Comparison of ENCODE assay signal across 10 cellular contexts in the genomic region with DNA sequence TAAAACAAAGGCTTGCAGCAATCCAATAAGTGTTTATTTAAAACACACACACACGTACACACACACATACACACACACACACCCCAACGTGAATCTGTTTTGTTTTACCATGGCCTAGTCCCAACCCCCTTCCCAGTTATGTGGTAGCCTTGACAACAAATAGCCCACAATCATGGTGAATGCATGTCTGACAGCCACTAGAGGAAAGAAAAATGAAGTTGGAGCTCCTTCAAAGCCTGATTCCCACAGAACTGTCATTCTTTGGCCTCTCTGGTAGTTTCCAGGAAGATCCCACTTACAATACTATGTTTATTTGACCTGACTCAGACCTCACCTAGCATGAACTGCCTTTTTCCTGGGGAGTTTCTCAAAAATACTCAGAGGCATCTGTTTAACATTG.
A peak's percentile ranks its signal among the peaks of the same experiment; 100 is the strongest.
DNase-seq lines count a peak whose midpoint lies in the region; ATAC-seq, FAIRE-seq and TF ChIP-seq lines count a peak whose summit lies in the region.
"Had no signal": no experiment of that assay in that cellular context is flagged by ENCODE, and none has a peak within 500 bp of the region (broad histone marks: within the 10 kb centered on the region; RNA-seq: fewer than 3 reads in every experiment).

No MANE protein-coding gene starts in this region.

- no peak for FAIRE-seq in kidney (lab: Jason Lieb, UNC)

- H3K4me3 Mint-ChIP-seq in MCF 10A (ENCODE audit: unreplicated experiment) (no peak overlapping the region), type B pancreatic cell (peak overlapping the region; percentile 67)
- H3K4me3 Mint-ChIP-seq: B cell had no signal

- no TSS peak for BruUV-seq in MCF 10A (replicated peaks; lab: Mats Ljungman, UMichigan)

- TF ChIP-seq CTCF in MCF 10A (IDR thresholded peaks at IDR 0.05; ENCODE audit: unreplicated experiment) = no peak
- no peak for TF ChIP-seq CTCF in breast epithelium (IDR thresholded peaks at IDR 0.05)
- no peak for TF ChIP-seq CTCF in brain microvascular endothelial cell (IDR thresholded peaks at IDR 0.05; ENCODE audit: low read depth, low read length, missing control alignments)
- no peak for TF ChIP-seq CTCF in type B pancreatic cell (conservative IDR thresholded peaks at IDR 0.05)
- no peak for TF ChIP-seq CTCF in GM10266 (IDR thresholded peaks at IDR 0.05; ENCODE audit: control insufficient read depth, insufficient read depth, low read depth, missing control alignments)
- no peak for TF ChIP-seq CTCF in kidney (IDR thresholded peaks at IDR 0.05; ENCODE audit: borderline replicate concordance, extremely low read depth, insufficient read depth)

- no peaks in the 10 kb centered on the region for H3K27me3 Mint-ChIP-seq in MCF 10A (ENCODE audit: insufficient read depth, unreplicated experiment)
- H3K27me3 Mint-ChIP-seq in type B pancreatic cell = no peaks in the 10 kb centered on the region
- H3K27me3 Mint-ChIP-seq: B cell had no signal

- H3K4me1 ChIP-seq in breast epithelium = no peaks in the 10 kb centered on the region
- no peaks in the 10 kb centered on the region for H3K4me1 ChIP-seq in kidney (ENCODE audit: control insufficient read depth in 1 of 2, insufficient read depth in 1 of 2, low read depth in 1 of 2, low read length in 2 of 2)

- H3K27ac ChIP-seq in breast epithelium (no peak overlapping the region), brain microvascular endothelial cell (peak overlapping the region; percentile 20), kidney (ENCODE audit: low read depth in 2 of 2, low read length in 2 of 2) (no peak overlapping the region)

- H3K27me3 ChIP-seq in breast epithelium = no peaks in the 10 kb centered on the region
- H3K27me3 ChIP-seq in brain microvascular endothelial cell (replicated peaks) = no peaks in the 10 kb centered on the region

- TF ChIP-seq POLR2A in breast epithelium (IDR thresholded peaks at IDR 0.05) = no peak

- H3K36me3 Mint-ChIP-seq in MCF 10A (ENCODE audit: insufficient read depth, unreplicated experiment) (peaks cover 54% of the 10 kb centered on the region), type B pancreatic cell (peaks cover 33% of the 10 kb centered on the region)

- CTCF ChIA-PET in MCF 10A (lab: Yijun Ruan, JAX) = interaction anchor here (1.1 to 1.2 kb wide), 2 partner anchors 242 to 248 kb away, joined by 3 to 7 read pairs; no protein-coding TSS in a partner anchor

- H3K9me3 Mint-ChIP-seq in MCF 10A (ENCODE audit: unreplicated experiment) = peaks cover 11% of the 10 kb centered on the region
- peaks cover 13% of the 10 kb centered on the region for H3K9me3 Mint-ChIP-seq in type B pancreatic cell

- H3K9me3 ChIP-seq in breast epithelium (peaks cover 0 to 17% of the 10 kb centered on the region in 2 donors), kidney (ENCODE audit: control insufficient read depth in 1 of 2, low read length in 2 of 2) (peaks cover 0 to 4% of the 10 kb centered on the region in 2 donors)

- peak overlapping the region; percentile 2 for H3K27ac Mint-ChIP-seq in MCF 10A (ENCODE audit: low read depth, unreplicated experiment)
- H3K27ac Mint-ChIP-seq in type B pancreatic cell = peak overlapping the region; percentile 76
- H3K27ac Mint-ChIP-seq: B cell had no signal

- POLR2A ChIA-PET in MCF 10A (lab: Yijun Ruan, JAX) = interaction anchor here (1.2 kb wide), 1 partner anchor 13 kb away, joined by 5 read pairs; no protein-coding TSS in a partner anchor

- no peaks in the 10 kb centered on the region for H3K4me1 Mint-ChIP-seq in MCF 10A (ENCODE audit: insufficient read depth, unreplicated experiment)
- peaks cover 42% of the 10 kb centered on the region for H3K4me1 Mint-ChIP-seq in type B pancreatic cell (ENCODE audit: unreplicated experiment)
- H3K4me1 Mint-ChIP-seq: B cell had no signal

- no peak for DNase-seq in MCF 10A (ENCODE audit: unreplicated experiment)
- DNase-seq in breast epithelium (ENCODE audit: low spot score in 2 of 2) = no peak
- DNase-seq in brain microvascular endothelial cell = peak; percentile 73
- DNase-seq in islet precursor cell = peak; percentile 84
- no peak for DNase-seq in type B pancreatic cell (ENCODE audit: extremely low spot score, unreplicated experiment)
- DNase-seq in GM10266 (ENCODE audit: extremely low spot score) = no peak
- no peak for DNase-seq in kidney
- DNase-seq: activated CD8-positive, alpha-beta memory T cell treated with anti-CD3 and anti-CD28 coated beads, Interleukin-2, amount 50 U/mL, for 4 hours had no signal

- intact Hi-C loops in MCF 10A (cut with micrococcal nuclease) = no loop called here
- intact Hi-C loops in breast epithelium (cut with DNase I; ENCODE audit: low total_unique reads) = no loop called here
- intact Hi-C loops in kidney (cut with DNase I) = no loop called here

- peaks cover 4% of the 10 kb centered on the region for H3K36me3 ChIP-seq in breast epithelium
- no peaks in the 10 kb centered on the region for H3K36me3 ChIP-seq in brain microvascular endothelial cell (replicated peaks)
- no peaks in the 10 kb centered on the region for H3K36me3 ChIP-seq in kidney (ENCODE audit: control insufficient read depth in 1 of 2, insufficient read depth in 2 of 2, low read length in 2 of 2)

- no peak overlapping the region for H3K9ac ChIP-seq in kidney (ENCODE audit: low read length in 2 of 2)

- ATAC-seq in HG03571 (IDR thresholded peaks at IDR 0.05; ENCODE audit: unreplicated experiment) = no peak

- in situ Hi-C loops in brain microvascular endothelial cell (cut with HindIII; ENCODE audit: low pct_ligation_motif_present, low sequenced_read_pairs) = no loop called here

- no peak overlapping the region for H3K4me3 ChIP-seq in breast epithelium
- no peak overlapping the region for H3K4me3 ChIP-seq in brain microvascular endothelial cell (ENCODE audit: low read depth, low read length)
- no peak overlapping the region for H3K4me3 ChIP-seq in kidney (ENCODE audit: low read length in 2 of 2)

Comparison
In these comparisons a context has a peak if more than half of its experiments do, and no peak if none do; other contexts are left out.
1. DNase-seq: peak in brain microvascular endothelial cell (single experiment) and islet precursor cell (single experiment); none in MCF 10A (single experiment), breast epithelium (0 of 2), type B pancreatic cell (single experiment), GM10266 (single experiment) and kidney (single experiment).